ENCODE assay signal across 14 cellular contexts in the genomic region with DNA sequence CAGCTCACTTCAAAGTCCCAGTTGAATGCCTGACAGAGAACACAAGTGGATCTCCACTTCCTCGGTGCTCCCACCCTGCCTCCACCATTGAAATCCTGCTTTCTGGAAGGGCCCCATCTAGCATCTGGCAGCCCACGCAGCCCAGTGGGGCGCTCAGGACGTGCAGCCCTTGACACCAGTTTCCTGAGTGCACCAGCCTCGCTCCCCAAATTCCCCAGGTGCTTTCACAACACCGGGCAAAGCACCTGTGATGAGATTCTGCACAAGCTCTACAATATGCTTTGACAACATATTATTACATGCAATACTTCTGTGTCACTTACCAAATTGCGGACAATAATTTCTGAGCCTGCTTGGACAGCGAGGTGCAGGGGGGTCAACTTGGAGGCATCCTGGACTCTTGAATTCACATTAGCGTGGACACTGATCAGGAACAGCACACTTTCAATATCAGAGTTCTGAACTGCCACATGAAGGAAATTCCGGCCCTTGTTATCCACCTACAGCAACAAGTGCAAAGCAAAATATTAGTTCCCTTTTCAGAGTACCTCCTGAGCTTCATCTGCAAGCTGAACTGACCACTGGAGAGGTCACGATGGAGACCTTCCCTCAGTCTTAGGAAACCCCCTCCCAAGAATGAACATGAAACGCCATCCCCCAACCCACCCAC. TPM values are rescaled to one million over a fixed set of nuclear protein-coding genes. Genes with fewer than 3 reads are reported as not detected.
DNase-seq lines count a peak whose midpoint lies in the region; ATAC-seq, FAIRE-seq and TF ChIP-seq lines count a peak whose summit lies in the region.
"Had no signal": no experiment of that assay in that cellular context is flagged by ENCODE, and none has a peak within 500 bp of the region (broad histone marks: within the 10 kb centered on the region; RNA-seq: fewer than 3 reads in every experiment).

No MANE protein-coding gene starts in this region.

- no peak overlapping the region for H3K14ac ChIP-seq in trophoblast cell (ENCODE audit: low read length)

- H3K4me1 Mint-ChIP-seq in CD4-positive, CD25-positive, alpha-beta regulatory T cell = peaks cover 6 to 47% (median 37%) of the 10 kb centered on the region in 4 donors
- peaks cover 36% of the 10 kb centered on the region for H3K4me1 Mint-ChIP-seq in activated naive CD8-positive, alpha-beta T cell treated with anti-CD3 and anti-CD28 coated beads, Interleukin-2, amount 10 ng/mL, durations not matched to agents 7 days and 5 days
- peaks cover 2% of the 10 kb centered on the region for H3K4me1 Mint-ChIP-seq in endodermal cell
- H3K4me1 Mint-ChIP-seq: H9 had no signal

- peak overlapping the region; percentile 7 for H2BK12ac ChIP-seq in trophoblast cell (ENCODE audit: low read length)

- peak overlapping the region; percentile 82 for H3K27ac ChIP-seq in CD4-positive, CD25-positive, alpha-beta regulatory T cell (ENCODE audit: insufficient read depth, low read length, poor library complexity, severe bottlenecking)
- H3K27ac ChIP-seq in trophoblast cell (ENCODE audit: low read depth, low read length) = peak overlapping the region; percentile 69
- H3K27ac ChIP-seq in endodermal cell (ENCODE audit: low read depth, low read length) = no peak overlapping the region
- H3K27ac ChIP-seq: SJSA1, VCaP had no signal

- no peak overlapping the region for H2BK120ac ChIP-seq in trophoblast cell (ENCODE audit: insufficient read depth, low read length, poor library complexity)

- TF ChIP-seq CTCF in mucosa of descending colon (IDR thresholded peaks at IDR 0.05) (no peak), endodermal cell (conservative IDR thresholded peaks at IDR 0.05) (no peak)

- H3K9me3 Mint-ChIP-seq in CD4-positive, CD25-positive, alpha-beta regulatory T cell = no peaks in the 10 kb centered on the region
- no peaks in the 10 kb centered on the region for H3K9me3 Mint-ChIP-seq in activated naive CD8-positive, alpha-beta T cell treated with anti-CD3 and anti-CD28 coated beads, Interleukin-2, amount 10 ng/mL, durations not matched to agents 7 days and 5 days
- no peaks in the 10 kb centered on the region for H3K9me3 Mint-ChIP-seq in endodermal cell
- H3K9me3 Mint-ChIP-seq: H9 had no signal

- H3K4me3 Mint-ChIP-seq in CD4-positive, CD25-positive, alpha-beta regulatory T cell = peak overlapping the region; percentile 59 to 91 (median 86)
- peak overlapping the region; percentile 77 for H3K4me3 Mint-ChIP-seq in activated naive CD8-positive, alpha-beta T cell treated with anti-CD3 and anti-CD28 coated beads, Interleukin-2, amount 10 ng/mL, durations not matched to agents 7 days and 5 days
- H3K4me3 Mint-ChIP-seq in endodermal cell = no peak overlapping the region
- H3K4me3 Mint-ChIP-seq: H9 had no signal

- no peaks in the 10 kb centered on the region for H3K9me3 ChIP-seq in CD4-positive, CD25-positive, alpha-beta regulatory T cell (ENCODE audit: control insufficient read depth in 2 of 2, low read length in 2 of 2)
- H3K9me3 ChIP-seq in trophoblast cell (ENCODE audit: insufficient read depth, low read depth, low read length) = no peaks in the 10 kb centered on the region
- H3K9me3 ChIP-seq in mucosa of descending colon = no peaks in the 10 kb centered on the region
- H3K9me3 ChIP-seq in endodermal cell (ENCODE audit: control insufficient read depth, low read length) = no peaks in the 10 kb centered on the region
- H3K9me3 ChIP-seq: SJSA1 had no signal

- no peaks in the 10 kb centered on the region for H3K27me3 Mint-ChIP-seq in CD4-positive, CD25-positive, alpha-beta regulatory T cell
- H3K27me3 Mint-ChIP-seq in activated naive CD8-positive, alpha-beta T cell treated with anti-CD3 and anti-CD28 coated beads, Interleukin-2, amount 10 ng/mL, durations not matched to agents 7 days and 5 days = no peaks in the 10 kb centered on the region
- H3K27me3 Mint-ChIP-seq in endodermal cell (ENCODE audit: insufficient read depth) = no peaks in the 10 kb centered on the region
- H3K27me3 Mint-ChIP-seq: progenitor cell of endocrine pancreas had no signal

- H3K18ac ChIP-seq in trophoblast cell (ENCODE audit: low read length) = no peak overlapping the region

- intact Hi-C loops in mucosa of descending colon (cut with DNase I, micrococcal nuclease) = no loop called here

- no peak for DNase-seq in CD4-positive, CD25-positive, alpha-beta regulatory T cell
- DNase-seq in GM12892 (ENCODE audit: insufficient read length) = no peak
- no peak for DNase-seq in activated naive CD8-positive, alpha-beta T cell treated with anti-CD3 and anti-CD28 coated beads, Interleukin-2, amount 10 ng/mL, durations not matched to agents 7 days and 5 days
- no peak for DNase-seq in trophoblast cell
- no peak for DNase-seq in mucosa of descending colon
- no peak for DNase-seq in endodermal cell
- DNase-seq: H9, NCI-H2171 had no signal

- no peaks in the 10 kb centered on the region for H3K79me2 ChIP-seq in trophoblast cell (ENCODE audit: control insufficient read depth, insufficient read depth, low read length, poor library complexity)

- peak overlapping the region; percentile 58 for H3K4me3 ChIP-seq in CD4-positive, CD25-positive, alpha-beta regulatory T cell (ENCODE audit: low read depth, low read length)
- H3K4me3 ChIP-seq in trophoblast cell (ENCODE audit: low read depth, low read length) = no peak overlapping the region
- no peak overlapping the region for H3K4me3 ChIP-seq in mucosa of descending colon
- H3K4me3 ChIP-seq in endodermal cell (ENCODE audit: low read length) = no peak overlapping the region
- H3K4me3 ChIP-seq: SJSA1 had no signal

- no peak overlapping the region for H4K8ac ChIP-seq in trophoblast cell (ENCODE audit: low read depth, low read length)

- FAIRE-seq in GM12892 (lab: Jason Lieb, UNC) = peak; percentile 64
- FAIRE-seq: G401.6 had no signal

- H3K36me3 ChIP-seq in CD4-positive, CD25-positive, alpha-beta regulatory T cell (ENCODE audit: control insufficient read depth, insufficient read depth, low read length) = peaks cover 64% of the 10 kb centered on the region
- H3K36me3 ChIP-seq in trophoblast cell (ENCODE audit: control insufficient read depth in 1 of 2, insufficient read depth in 2 of 2, low read length in 2 of 2) (peaks cover 63 to 69% of the 10 kb centered on the region in 2 experiments), mucosa of descending colon (ENCODE audit: low read depth) (peaks cover 17% of the 10 kb centered on the region), endodermal cell (ENCODE audit: control insufficient read depth, insufficient read depth, low read length) (peaks cover 94% of the 10 kb centered on the region)

- H2BK5ac ChIP-seq in trophoblast cell (ENCODE audit: low read depth, low read length, poor library complexity) = no peak overlapping the region

- H3K23ac ChIP-seq in trophoblast cell (ENCODE audit: low read length) = no peak overlapping the region

- H3K4me1 ChIP-seq in CD4-positive, CD25-positive, alpha-beta regulatory T cell (ENCODE audit: control insufficient read depth, insufficient read depth, low read length, poor library complexity, severe bottlenecking) = peaks cover 44% of the 10 kb centered on the region
- H3K4me1 ChIP-seq in trophoblast cell (ENCODE audit: control insufficient read depth in 1 of 2, insufficient read depth in 2 of 2, low read length in 2 of 2) (peaks cover 19% of the 10 kb centered on the region in 2 experiments), mucosa of descending colon (ENCODE audit: low read depth) (no peaks in the 10 kb centered on the region), endodermal cell (ENCODE audit: control insufficient read depth, insufficient read depth, low read length) (no peaks in the 10 kb centered on the region)
- H3K4me1 ChIP-seq: SJSA1 had no signal

- H3K4ac ChIP-seq in trophoblast cell (ENCODE audit: low read depth, low read length) = no peak overlapping the region

- no peak overlapping the region for H2AK5ac ChIP-seq in trophoblast cell (ENCODE audit: low read length)

- peak overlapping the region; percentile 4 for H3K4me2 ChIP-seq in trophoblast cell (ENCODE audit: low read length)

- POLR2A ChIA-PET in activated naive CD8-positive, alpha-beta T cell treated with anti-CD3 and anti-CD28 coated beads, Interleukin-2, amount 10 ng/mL, durations not matched to agents 7 days and 5 days (lab: Charles Lee) = interaction anchor here (1.1 to 3.0 kb wide), 5 partner anchors 20 to 87 kb away, joined by 3 to 32 read pairs (median 4); partner anchors contain the start of genes ANKFY1, CYB5D2 and ZZEF1

- no peak overlapping the region for H2AFZ ChIP-seq in trophoblast cell (ENCODE audit: insufficient read depth, low read length, poor library complexity)

- peak overlapping the region; percentile 10 for H4K91ac ChIP-seq in trophoblast cell (ENCODE audit: low read depth, low read length)

- peaks cover 40% of the 10 kb centered on the region for H3K36me3 Mint-ChIP-seq in CD4-positive, CD25-positive, alpha-beta regulatory T cell
- peaks cover 30% of the 10 kb centered on the region for H3K36me3 Mint-ChIP-seq in activated naive CD8-positive, alpha-beta T cell treated with anti-CD3 and anti-CD28 coated beads, Interleukin-2, amount 10 ng/mL, durations not matched to agents 7 days and 5 days
- H3K36me3 Mint-ChIP-seq in endodermal cell (ENCODE audit: low read depth) = peaks cover 87% of the 10 kb centered on the region

- no peaks in the 10 kb centered on the region for H3K27me3 ChIP-seq in CD4-positive, CD25-positive, alpha-beta regulatory T cell (ENCODE audit: control insufficient read depth, insufficient read depth, low read length)
- H3K27me3 ChIP-seq in trophoblast cell (ENCODE audit: insufficient read depth, low read length) (no peaks in the 10 kb centered on the region), endodermal cell (ENCODE audit: control insufficient read depth, insufficient read depth, low read length, poor library complexity, severe bottlenecking) (no peaks in the 10 kb centered on the region)
- H3K27me3 ChIP-seq: SJSA1 had no signal

- peaks cover 8% of the 10 kb centered on the region for H3K79me1 ChIP-seq in trophoblast cell (ENCODE audit: low read length)

- WGBS in trophoblast cell (ENCODE audit: extremely low coverage, insufficient coverage, insufficient read length) = no CpG with 5 or more reads among the region's 12 CpGs
- 94 to 99% methylated on average over 11 to 12 of the region's 12 CpGs for WGBS in endodermal cell (ENCODE audit: insufficient coverage in 1 of 2, insufficient read length in 1 of 2), 2 experiments

- no peak overlapping the region for H4K12ac ChIP-seq in trophoblast cell (ENCODE audit: low read depth, low read length)

- ATAC-seq in CD4-positive, CD25-positive, alpha-beta regulatory T cell (ENCODE audit: low read depth in 2 of 2) = peak; percentile 10 to 12
- ATAC-seq in activated naive CD8-positive, alpha-beta T cell treated with anti-CD3 and anti-CD28 coated beads, Interleukin-2, amount 10 ng/mL, durations not matched to agents 7 days and 5 days (ENCODE audit: low read depth) = no peak
- ATAC-seq in HG03196 (IDR thresholded peaks at IDR 0.05; ENCODE audit: unreplicated experiment) = no peak
- ATAC-seq in mucosa of descending colon = no peak
- no peak for ATAC-seq in GM19035 (IDR thresholded peaks at IDR 0.05; ENCODE audit: unreplicated experiment)

- peak overlapping the region; percentile 93 to 98 (median 97) for H3K27ac Mint-ChIP-seq in CD4-positive, CD25-positive, alpha-beta regulatory T cell
- peak overlapping the region; percentile 96 for H3K27ac Mint-ChIP-seq in activated naive CD8-positive, alpha-beta T cell treated with anti-CD3 and anti-CD28 coated beads, Interleukin-2, amount 10 ng/mL, durations not matched to agents 7 days and 5 days
- no peak overlapping the region for H3K27ac Mint-ChIP-seq in endodermal cell
- H3K27ac Mint-ChIP-seq: progenitor cell of endocrine pancreas had no signal

- H3K9ac ChIP-seq in trophoblast cell (ENCODE audit: low read length) (no peak overlapping the region), endodermal cell (ENCODE audit: extremely low read depth, low read length, poor library complexity, severe bottlenecking) (no peak overlapping the region)

- no peak for TF ChIP-seq POLR2A in GM12892 (IDR thresholded peaks at IDR 0.05; ENCODE audit: low read depth, low read length)

RNA-seq across cellular contexts. Expression of gene CYB5D2, which starts 33.9 kb away (rescaled TPM):
- 4.9 TPM for total RNA-seq in CD4-positive, CD25-positive, alpha-beta regulatory T cell
- polyA plus RNA-seq in CD4-positive, CD25-positive, alpha-beta regulatory T cell = 10 to 100 TPM; 12.5 to 19.0 (median 15.5) TPM
- 7.7 TPM for polyA plus RNA-seq in GM12892 (2012; ENCODE audit: missing spikeins)
- 1 to 10 TPM; 8.2 to 8.7 TPM for total RNA-seq in activated naive CD8-positive, alpha-beta T cell treated with anti-CD3 and anti-CD28 coated beads, Interleukin-2, amount 10 ng/mL, durations not matched to agents 7 days and 5 days
- 7.4 and 8.1 TPM in 2 replicates for polyA plus RNA-seq in trophoblast cell (2013)
- 10 to 100 TPM in 2 of 3 donors, 1 to 10 TPM in 1; 9.7 to 15.4 (median 14.1) TPM for total RNA-seq in mucosa of descending colon
- total RNA-seq in endodermal cell = 1 to 10 TPM; 6.7 to 6.8 TPM
- 18.3 TPM for polyA plus RNA-seq in endodermal cell (2013, experiment 1 of 2)
- polyA plus RNA-seq in endodermal cell (2013, experiment 2 of 2) = 15.6 TPM

RNA-seq across cellular contexts. Expression of gene ZZEF1, which starts 34.1 kb away (rescaled TPM):
- total RNA-seq in CD4-positive, CD25-positive, alpha-beta regulatory T cell = 103 TPM
- polyA plus RNA-seq in CD4-positive, CD25-positive, alpha-beta regulatory T cell = 1 to 10 TPM; 4.6 to 7.2 (median 5.0) TPM
- 17.7 TPM for polyA plus RNA-seq in GM12892 (2012; ENCODE audit: missing spikeins)
- total RNA-seq in activated naive CD8-positive, alpha-beta T cell treated with anti-CD3 and anti-CD28 coated beads, Interleukin-2, amount 10 ng/mL, durations not matched to agents 7 days and 5 days = 10 to 100 TPM; 69.9 to 70.3 TPM
- polyA plus RNA-seq in trophoblast cell (2013) = 19.6 and 20.6 TPM in 2 replicates
- total RNA-seq in mucosa of descending colon (100 to 1,000 TPM; 124 to 192 (median 155) TPM), endodermal cell (10 to 100 TPM; 21.5 to 29.4 TPM)
- 15.0 TPM for polyA plus RNA-seq in endodermal cell (2013, experiment 1 of 2)
- 14.1 TPM for polyA plus RNA-seq in endodermal cell (2013, experiment 2 of 2)

Comparison
In these comparisons a context has a peak if more than half of its experiments do, and no peak if none do; other contexts are left out.
1. ATAC-seq: peak in CD4-positive, CD25-positive, alpha-beta regulatory T cell (2 of 2); none in activated naive CD8-positive, alpha-beta T cell treated with anti-CD3 and anti-CD28 coated beads, Interleukin-2, amount 10 ng/mL, durations not matched to agents 7 days and 5 days (single experiment), HG03196 (single experiment), mucosa of descending colon (single experiment) and GM19035 (single experiment).